Comparison of ENCODE assay signal across 8 cellular contexts in genomic region chr2:70142590-70143313, GRCh38. TPM values are rescaled to one million over a fixed set of nuclear protein-coding genes. Genes with fewer than 3 reads are reported as not detected.
DNase-seq lines count a peak whose midpoint lies in the region; ATAC-seq and TF ChIP-seq lines count a peak whose summit lies in the region.

No MANE protein-coding gene starts in this region.

- H2AFZ ChIP-seq in fibroblast of lung (ENCODE audit: low read length) = peak overlapping the region; percentile 35

- DNase-seq in ELR (ENCODE audit: low read depth) (peak; percentile 100), GOT3 (lab: John Stamatoyannopoulos, UW) (peak; percentile 97), LHCN-M2 (ENCODE audit: low read depth) (peak; percentile 99), RKO (ENCODE audit: low spot score) (peak; percentile 98), fibroblast of lung (ENCODE audit: low read depth in 2 of 2) (peak; percentile 96 to 99), natural killer cell (peak; percentile 100)
- DNase-seq in activated T-helper 1 cell treated with anti-CD3 and anti-CD28 coated beads, Interleukin-2, amount 50 U/mL, for 16 hours (ENCODE audit: low read depth in 1 of 2, low spot score in 1 of 2) = peak; percentile 99 to 100
- peak; percentile 97 to 100 (median 99) for DNase-seq in stimulated activated naive CD4-positive, alpha-beta T cell (lab: John Stamatoyannopoulos, UW)

- H3K4me3 Mint-ChIP-seq in natural killer cell = peak overlapping the region; percentile 94

- no peaks in the 10 kb centered on the region for H3K79me2 ChIP-seq in fibroblast of lung (ENCODE audit: control insufficient read depth, insufficient read depth, low read length)

- H3K4me3 ChIP-seq in fibroblast of lung (replicated peaks in 1 of 4; ENCODE audit: control extremely low read depth in 1 of 4, insufficient read depth in 1 of 4, low read depth in 3 of 4, low read length in 4 of 4) = peak overlapping the region; percentile 39 to 66 (median 59)

- no peaks in the 10 kb centered on the region for H3K9me3 ChIP-seq in fibroblast of lung (ENCODE audit: control insufficient read depth, insufficient read depth, low read depth, low read length)

- no peaks in the 10 kb centered on the region for H3K27me3 ChIP-seq in fibroblast of lung (ENCODE audit: control insufficient read depth, insufficient read depth, low read length)

- no peaks in the 10 kb centered on the region for H3K36me3 ChIP-seq in fibroblast of lung (ENCODE audit: control insufficient read depth, insufficient read depth, low read length)

- H3K27me3 Mint-ChIP-seq in natural killer cell (ENCODE audit: low read depth in 2 of 2) = no peaks in the 10 kb centered on the region

- H3K4me1 ChIP-seq in fibroblast of lung (ENCODE audit: control insufficient read depth, extremely low read depth, insufficient read depth, low read length) = peaks cover 16% of the 10 kb centered on the region

- H3K27ac ChIP-seq in fibroblast of lung (ENCODE audit: insufficient read depth, low read length) = peak overlapping the region; percentile 94

- intact Hi-C loops in natural killer cell (cut with micrococcal nuclease) = loop anchor here (2.0 to 10.0 kb wide), 4 partner anchors 48 to 495 kb away; partner anchors contain the start of gene C2orf42

- no peaks in the 10 kb centered on the region for H3K36me3 Mint-ChIP-seq in natural killer cell

- H3K4me1 Mint-ChIP-seq in natural killer cell = peaks cover 40 to 46% of the 10 kb centered on the region in 2 donors

- TF ChIP-seq CTCF in fibroblast of lung (conservative IDR thresholded peaks at IDR 0.05 in 1 of 2, IDR thresholded peaks at IDR 0.05 in 1 of 2; ENCODE audit: low read depth in 1 of 2, low read length in 2 of 2) = peak; percentile 67 to 82
- peak; percentile 85 for TF ChIP-seq CTCF in natural killer cell (IDR thresholded peaks at IDR 0.05)

- H3K9me3 Mint-ChIP-seq in natural killer cell = no peaks in the 10 kb centered on the region

- peak; percentile 60 to 86 (median 69) for ATAC-seq in natural killer cell

- H3K4me2 ChIP-seq in fibroblast of lung (ENCODE audit: extremely low read depth, insufficient read depth, low read length) = peak overlapping the region; percentile 79

- peak overlapping the region; percentile 93 for H3K9ac ChIP-seq in fibroblast of lung (ENCODE audit: insufficient read depth, low read length)

- H3K27ac Mint-ChIP-seq in natural killer cell = peak overlapping the region; percentile 98 to 100

- H4K20me1 ChIP-seq in fibroblast of lung (ENCODE audit: control insufficient read depth, extremely low read depth, insufficient read depth, low read length) = no peaks in the 10 kb centered on the region

RNA-seq across cellular contexts. Expression of gene C2orf42, which starts 48.1 kb away (rescaled TPM):
- 13.5 and 18.8 TPM in 2 replicates for total RNA-seq in LHCN-M2 (2014; rRNA removed)
- 7.3 TPM for polyA plus RNA-seq in LHCN-M2 (2012)
- 24.9 and 32.7 TPM in 2 replicates for total RNA-seq in fibroblast of lung
- 9.1 and 9.8 TPM in 2 replicates for polyA plus RNA-seq in fibroblast of lung
- 8.3 and 8.4 TPM in 2 replicates for polyA plus RNA-seq in fibroblast of lung (2012)
- 10.8 and 11.4 TPM in 2 replicates for polyA minus RNA-seq in fibroblast of lung (ENCODE audit: low replicate concordance)
- 10 to 100 TPM; 22.7 to 31.5 (median 25.7) TPM for total RNA-seq in natural killer cell

RNA-seq across cellular contexts. Expression of gene PCBP1, which starts 55.5 kb away (rescaled TPM):
- total RNA-seq in LHCN-M2 (2014; rRNA removed) = 39.0 and 49.7 TPM in 2 replicates
- 313 TPM for polyA plus RNA-seq in LHCN-M2 (2012)
- total RNA-seq in fibroblast of lung = 30.6 and 42.1 TPM in 2 replicates
- 104 and 143 TPM in 2 replicates for polyA plus RNA-seq in fibroblast of lung
- polyA plus RNA-seq in fibroblast of lung (2012) = 237 and 312 TPM in 2 replicates
- 137 and 144 TPM in 2 replicates for polyA minus RNA-seq in fibroblast of lung (ENCODE audit: low replicate concordance)
- total RNA-seq in natural killer cell = 100 to 1,000 TPM; 329 to 358 (median 352) TPM

Comparison
In these comparisons a context has a peak if more than half of its experiments do, and no peak if none do; other contexts are left out.
1. Peak in every context shown above with its lines: DNase-seq, ATAC-seq, H3K4me3 ChIP-seq and H3K27ac ChIP-seq.